In genomic region chrX:74546984-74547383, GRCh38 we compare ENCODE assay signal across 2 cellular contexts.
TF ChIP-seq lines count a peak whose summit lies in the region.

No MANE protein-coding gene starts in this region.

TF ChIP-seq in WTC11, 78 proteins besides CTCF, POLR2A, EP300 and RAD21:
- TF ChIP-seq ZNF423 (CRISPR knock-in tag; IDR thresholded peaks at IDR 0.05) (no peak), NR2C2 (CRISPR knock-in tag; IDR thresholded peaks at IDR 0.05) (no peak), PRRX2 (CRISPR knock-in tag; IDR thresholded peaks at IDR 0.05) (no peak)
- TF ChIP-seq, protein P1, sequence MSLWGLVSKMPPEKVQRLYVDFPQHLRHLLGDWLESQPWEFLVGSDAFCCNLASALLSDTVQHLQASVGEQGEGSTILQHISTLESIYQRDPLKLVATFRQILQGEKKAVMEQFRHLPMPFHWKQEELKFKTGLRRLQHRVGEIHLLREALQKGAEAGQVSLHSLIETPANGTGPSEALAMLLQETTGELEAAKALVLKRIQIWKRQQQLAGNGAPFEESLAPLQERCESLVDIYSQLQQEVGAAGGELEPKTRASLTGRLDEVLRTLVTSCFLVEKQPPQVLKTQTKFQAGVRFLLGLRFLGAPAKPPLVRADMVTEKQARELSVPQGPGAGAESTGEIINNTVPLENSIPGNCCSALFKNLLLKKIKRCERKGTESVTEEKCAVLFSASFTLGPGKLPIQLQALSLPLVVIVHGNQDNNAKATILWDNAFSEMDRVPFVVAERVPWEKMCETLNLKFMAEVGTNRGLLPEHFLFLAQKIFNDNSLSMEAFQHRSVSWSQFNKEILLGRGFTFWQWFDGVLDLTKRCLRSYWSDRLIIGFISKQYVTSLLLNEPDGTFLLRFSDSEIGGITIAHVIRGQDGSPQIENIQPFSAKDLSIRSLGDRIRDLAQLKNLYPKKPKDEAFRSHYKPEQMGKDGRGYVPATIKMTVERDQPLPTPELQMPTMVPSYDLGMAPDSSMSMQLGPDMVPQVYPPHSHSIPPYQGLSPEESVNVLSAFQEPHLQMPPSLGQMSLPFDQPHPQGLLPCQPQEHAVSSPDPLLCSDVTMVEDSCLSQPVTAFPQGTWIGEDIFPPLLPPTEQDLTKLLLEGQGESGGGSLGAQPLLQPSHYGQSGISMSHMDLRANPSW (CRISPR knock-in tag; conservative IDR thresholded peaks at IDR 0.05; ENCODE audit: low read depth) = no peak
TF ChIP-seq in WTC11: peak in this region for 0.

TF ChIP-seq in H1, 55 proteins besides CTCF, POLR2A, EP300 and RAD21:
- TF ChIP-seq GTF2F1 (IDR thresholded peaks at IDR 0.05; ENCODE audit: borderline replicate concordance, low read depth, low read length) (no peak), JUND (IDR thresholded peaks at IDR 0.05; ENCODE audit: low read length) (no peak), TAF7 (optimal IDR thresholded peaks at IDR 0.05; ENCODE audit: borderline replicate concordance, low read depth, low read length) (peak; percentile 57), MAFK (IDR thresholded peaks at IDR 0.05; ENCODE audit: low read depth, low read length) (no peak), RFX5 (IDR thresholded peaks at IDR 0.05; ENCODE audit: borderline replicate concordance, low read depth, low read length) (no peak), RNF2 (IDR thresholded peaks at IDR 0.05; ENCODE audit: borderline replicate concordance, low read depth, low read length, missing control alignments, poor library complexity, severe bottlenecking) (no peak), SAP30 (IDR thresholded peaks at IDR 0.05; ENCODE audit: insufficient read depth, insufficient replicate concordance, low read length) (no peak)
